25 cellular contexts compared by ENCODE assay signal in the genomic region with DNA sequence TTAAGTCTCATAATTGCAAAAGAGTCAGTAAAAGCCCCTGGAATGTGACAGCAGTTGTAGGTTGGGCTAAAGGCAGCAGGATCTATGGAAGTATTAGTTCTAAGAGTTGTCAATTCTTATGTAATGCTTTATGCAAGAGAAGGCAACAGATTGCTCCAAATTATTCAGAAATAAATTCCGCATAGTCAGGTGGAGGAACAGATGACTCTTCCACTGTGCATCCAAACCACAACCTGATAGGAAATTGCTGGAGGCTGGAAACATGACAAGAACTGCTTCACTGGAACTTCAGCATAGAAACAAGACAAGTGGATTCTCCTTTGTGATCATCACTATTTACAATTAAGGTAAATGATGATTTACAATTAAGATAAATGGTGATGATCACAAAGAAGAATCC.
A peak's percentile ranks its signal among the peaks of the same experiment; 100 is the strongest.
DNase-seq lines count a peak whose midpoint lies in the region; ATAC-seq and TF ChIP-seq lines count a peak whose summit lies in the region.
"Had no signal": no experiment of that assay in that cellular context is flagged by ENCODE, and none has a peak within 500 bp of the region (broad histone marks: within the 10 kb centered on the region; RNA-seq: fewer than 3 reads in every experiment).

No MANE protein-coding gene starts in this region.

- no peaks in the 10 kb centered on the region for H3K27me3 ChIP-seq in GM23248 (replicated peaks; ENCODE audit: insufficient read depth)
- no peaks in the 10 kb centered on the region for H3K27me3 ChIP-seq in foreskin keratinocyte
- H3K27me3 ChIP-seq in neuronal stem cell (ENCODE audit: control insufficient read depth in 3 of 3, insufficient read depth in 3 of 3, low read depth in 1 of 3, low read length in 3 of 3), result no peaks in the 10 kb centered on the region
- H3K27me3 ChIP-seq: colonic mucosa, gastroesophageal sphincter, right lobe of liver had no signal

- H2AFZ ChIP-seq in GM23248 (no peak overlapping the region), neuronal stem cell (ENCODE audit: low read length) (no peak overlapping the region)

- H3K9ac ChIP-seq in GM23248 (no peak overlapping the region), neuronal stem cell (ENCODE audit: low read depth, low read length, poor library complexity) (no peak overlapping the region)

- peak; percentile 15 for DNase-seq in AG10803 (ENCODE audit: low read depth)
- DNase-seq in GM23248, result peak; percentile 36
- peak; percentile 64 for DNase-seq in amniotic epithelial cell (ENCODE audit: low read depth)
- DNase-seq in foreskin keratinocyte, result peak; percentile 34 to 71
- no peak for DNase-seq in NK-92 (lab: John Stamatoyannopoulos, UW; ENCODE audit: unreplicated experiment)
- DNase-seq in activated naive CD4-positive, alpha-beta T cell treated with Interleukin-2 at 50 U/mL for 16 hours, result no peak
- no peak for DNase-seq in neuronal stem cell (ENCODE audit: low spot score)
- DNase-seq: activated B cell treated with CpG ODN at 0.5 μM for 24 hours; activated CD4-positive, alpha-beta T cell treated with anti-CD3 and anti-CD28 coated beads, Interleukin-2, amount 50 U/mL, for 4 hours; activated CD8-positive, alpha-beta memory T cell treated with anti-CD3 and anti-CD28 coated beads, Interleukin-2, amount 50 U/mL, for 4 hours; activated naive CD8-positive, alpha-beta T cell treated with anti-CD3 and anti-CD28 coated beads, Interleukin-2, amount 10 ng/mL, durations not matched to agents 7 days and 5 days; colonic mucosa; effector memory CD4-positive, alpha-beta T cell; hypothalamus; NCI-H1417; NCI-H524; posterior cingulate gyrus; right lobe of liver; stimulated activated CD4-positive, alpha-beta T cell treated with anti-CD3 and anti-CD28 coated beads, Interleukin-4, amount 100 ng/mL, for 4 hours; stimulated activated naive CD4-positive, alpha-beta T cell treated with Interleukin-2 at 50 U/mL for 16 hours; T1000 had no signal

- no peaks in the 10 kb centered on the region for H3K9me3 ChIP-seq in GM23248 (ENCODE audit: low read depth)
- no peaks in the 10 kb centered on the region for H3K9me3 ChIP-seq in neuronal stem cell (replicated peaks in 1 of 2; ENCODE audit: control insufficient read depth in 2 of 2, insufficient read depth in 1 of 2, low read depth in 1 of 2, low read length in 2 of 2)
- H3K9me3 ChIP-seq: colonic mucosa, gastroesophageal sphincter, right lobe of liver had no signal

- no peak overlapping the region for H2BK5ac ChIP-seq in neuronal stem cell (ENCODE audit: low read length)

- H3K14ac ChIP-seq in neuronal stem cell (ENCODE audit: low read length), result no peak overlapping the region

- H3K9me2 ChIP-seq in GM23248 (ENCODE audit: insufficient read depth), result no peaks in the 10 kb centered on the region

- H3F3A ChIP-seq in GM23248 (ENCODE audit: insufficient read depth), result no peaks in the 10 kb centered on the region

- no peak overlapping the region for H3K23ac ChIP-seq in neuronal stem cell (ENCODE audit: low read depth, low read length, poor library complexity)

- H2BK15ac ChIP-seq in neuronal stem cell (ENCODE audit: low read length), result no peak overlapping the region

- ATAC-seq in foreskin keratinocyte (peak; percentile 68), HG02588 (IDR thresholded peaks at IDR 0.05; ENCODE audit: unreplicated experiment) (no peak)
- ATAC-seq: esophagus mucosa; gastroesophageal sphincter; natural killer cell treated with Interleukin-12 subunit alpha and Interleukin-12 subunit beta and Interleukin-15 and Interleukin-18, amount 100 ng/mL, for 72 hours; right lobe of liver had no signal

- H3K36me3 ChIP-seq in GM23248 (ENCODE audit: low read depth) (no peaks in the 10 kb centered on the region), neuronal stem cell (replicated peaks in 1 of 2; ENCODE audit: control insufficient read depth in 2 of 2, insufficient read depth in 2 of 2, low read length in 2 of 2) (no peaks in the 10 kb centered on the region)
- H3K36me3 ChIP-seq: colonic mucosa, gastroesophageal sphincter, right lobe of liver had no signal

- no peak overlapping the region for H2AK5ac ChIP-seq in neuronal stem cell (ENCODE audit: low read depth, low read length)

- H2BK12ac ChIP-seq in neuronal stem cell (ENCODE audit: low read length), result no peak overlapping the region

- no peaks in the 10 kb centered on the region for H3K79me1 ChIP-seq in neuronal stem cell (ENCODE audit: low read depth, low read length)

- H3K18ac ChIP-seq in neuronal stem cell (ENCODE audit: low read length), result no peak overlapping the region

- WGBS in GM23248 (ENCODE audit: low coverage in 1 of 2, low lambda C conversion rate in 2 of 2, missing lambda C conversion rate in 2 of 2), 2 experiments, result 67 to 77% methylated on average over 1 of the region's 1 CpG
- no CpG with 5 or more reads among the region's 1 CpG for WGBS in neuronal stem cell (ENCODE audit: extremely low coverage in 2 of 2, insufficient read length in 2 of 2, insufficient replicate concordance in 1 of 2), 2 donors

- H4K91ac ChIP-seq in neuronal stem cell (ENCODE audit: low read depth, low read length, poor library complexity), result no peak overlapping the region

- no peaks in the 10 kb centered on the region for H3K4me1 ChIP-seq in GM23248 (ENCODE audit: insufficient read depth)
- H3K4me1 ChIP-seq in foreskin keratinocyte, result no peaks in the 10 kb centered on the region
- H3K4me1 ChIP-seq in neuronal stem cell (ENCODE audit: control insufficient read depth in 2 of 2, insufficient read depth in 1 of 2, low read depth in 1 of 2, low read length in 2 of 2), result no peaks in the 10 kb centered on the region
- H3K4me1 ChIP-seq: colonic mucosa, gastroesophageal sphincter, right lobe of liver had no signal

- in situ Hi-C loops in GM23248 (cut with MboI), result no loop called here

- TF ChIP-seq CTCF in AG10803 (conservative IDR thresholded peaks at IDR 0.05; ENCODE audit: low read length), result no peak
- TF ChIP-seq CTCF in foreskin keratinocyte (conservative IDR thresholded peaks at IDR 0.05), result no peak

- H4K20me1 ChIP-seq in GM23248 (ENCODE audit: insufficient read depth), result no peaks in the 10 kb centered on the region

- H2BK120ac ChIP-seq in neuronal stem cell (ENCODE audit: low read depth, low read length), result no peak overlapping the region

- no peak overlapping the region for H3K4me3 ChIP-seq in AG10803 (ENCODE audit: low read length)
- H3K4me3 ChIP-seq in GM23248, result no peak overlapping the region
- no peak overlapping the region for H3K4me3 ChIP-seq in neuronal stem cell (ENCODE audit: low read length in 2 of 2)
- H3K4me3 ChIP-seq: colonic mucosa, gastroesophageal sphincter, right lobe of liver had no signal

- H3K27ac ChIP-seq in GM23248 (no peak overlapping the region), foreskin keratinocyte (no peak overlapping the region), neuronal stem cell (replicated peaks; ENCODE audit: low read length) (no peak overlapping the region)
- H3K27ac ChIP-seq: colonic mucosa, gastroesophageal sphincter, right lobe of liver had no signal

- no peak overlapping the region for H3K4ac ChIP-seq in neuronal stem cell (ENCODE audit: low read length)

- no peak overlapping the region for H4K8ac ChIP-seq in neuronal stem cell (ENCODE audit: low read depth, low read length)

- H3K79me2 ChIP-seq in GM23248 (ENCODE audit: insufficient read depth), result no peaks in the 10 kb centered on the region

- H3K4me2 ChIP-seq in GM23248 (ENCODE audit: unreplicated experiment) (no peak overlapping the region), neuronal stem cell (ENCODE audit: insufficient read depth, low read length, poor library complexity, severe bottlenecking) (no peak overlapping the region)

Comparison
In these comparisons a context has a peak if more than half of its experiments do, and no peak if none do; other contexts are left out.
1. DNase-seq: peak in AG10803 (single experiment), GM23248 (single experiment), amniotic epithelial cell (single experiment) and foreskin keratinocyte (2 of 2); none in NK-92 (single experiment), activated naive CD4-positive, alpha-beta T cell treated with Interleukin-2 at 50 U/mL for 16 hours (single experiment) and neuronal stem cell (single experiment).